In genomic region chrX:119236599-119237525, GRCh38 we compare ENCODE assay signal across 8 cellular contexts. TPM values are rescaled to one million over a fixed set of nuclear protein-coding genes. Genes with fewer than 3 reads are reported as not detected.
DNase-seq lines count a peak whose midpoint lies in the region; ATAC-seq and TF ChIP-seq lines count a peak whose summit lies in the region.

No MANE protein-coding gene starts in this region.

- H3K9me3 ChIP-seq in HUES48 (ENCODE audit: control insufficient read depth, insufficient read depth, low read length) (no peaks in the 10 kb centered on the region), WERI-Rb-1 (ENCODE audit: severe bottlenecking) (no peaks in the 10 kb centered on the region)

- H3K27ac ChIP-seq in HUES48 (ENCODE audit: low read depth, low read length), result peak overlapping the region; percentile 50
- H3K27ac ChIP-seq in WERI-Rb-1, result peak overlapping the region; percentile 88

- peaks cover 26% of the 10 kb centered on the region for H3K4me1 ChIP-seq in HUES48 (ENCODE audit: control insufficient read depth, insufficient read depth, low read length)

- H3K27me3 ChIP-seq in HUES48 (ENCODE audit: control insufficient read depth, insufficient read depth, low read length), result no peaks in the 10 kb centered on the region
- H3K27me3 ChIP-seq in WERI-Rb-1 (ENCODE audit: insufficient read depth, low read depth, severe bottlenecking), result peaks cover 3% of the 10 kb centered on the region

- DNase-seq in CD14-positive monocyte (ENCODE audit: low spot score) (peak; percentile 42), WERI-Rb-1 (peak; percentile 33), left kidney (ENCODE audit: low read depth, low spot score) (peak; percentile 70)
- peak; percentile 9 to 13 for DNase-seq in central memory CD8-positive, alpha-beta T cell (ENCODE audit: low spot score in 2 of 2)
- DNase-seq in stimulated activated CD4-positive, alpha-beta T cell treated with anti-CD3 and anti-CD28 coated beads, Interleukin-2, amount 100 ng/mL, for 4 hours (ENCODE audit: low read depth), result peak; percentile 2

- intact Hi-C loops in CD14-positive monocyte (cut with micrococcal nuclease), result no loop called here

- peak overlapping the region; percentile 77 for H3K9ac ChIP-seq in HUES48 (ENCODE audit: low read depth, low read length)

- H3K9me3 Mint-ChIP-seq in CD14-positive monocyte, result peaks cover 0 to 8% (median 4%) of the 10 kb centered on the region in 7 donors
- H3K9me3 Mint-ChIP-seq in central memory CD8-positive, alpha-beta T cell, result no peaks in the 10 kb centered on the region

- TF ChIP-seq CTCF in CD14-positive monocyte (IDR thresholded peaks at IDR 0.05), result no peak
- no peak for TF ChIP-seq CTCF in WERI-Rb-1 (IDR thresholded peaks at IDR 0.05; ENCODE audit: low read depth, low read length)

- H3K4me3 ChIP-seq in HUES48 (ENCODE audit: low read depth, low read length) (peak overlapping the region; percentile 81), WERI-Rb-1 (ENCODE audit: low read depth, low read length) (peak overlapping the region; percentile 62)

- H3K27ac Mint-ChIP-seq in CD14-positive monocyte, result peak overlapping the region; percentile 32 to 88 (median 76)
- peak overlapping the region; percentile 39 for H3K27ac Mint-ChIP-seq in central memory CD8-positive, alpha-beta T cell (ENCODE audit: low read depth)

- peak overlapping the region; percentile 83 to 94 for H3K4me3 Mint-ChIP-seq in CD14-positive monocyte
- H3K4me3 Mint-ChIP-seq in central memory CD8-positive, alpha-beta T cell, result peak overlapping the region; percentile 79

- peaks cover 21% of the 10 kb centered on the region for H3K36me3 ChIP-seq in HUES48 (ENCODE audit: control insufficient read depth, insufficient read depth, low read length)
- H3K36me3 ChIP-seq in WERI-Rb-1, result peaks cover 13% of the 10 kb centered on the region

- ATAC-seq in GM21423 (IDR thresholded peaks at IDR 0.05; ENCODE audit: unreplicated experiment), result peak; percentile 23
- ATAC-seq in central memory CD8-positive, alpha-beta T cell (replicated peaks; ENCODE audit: extremely low read depth, poor library complexity, severe bottlenecking), result peak; percentile 21
- no peak for ATAC-seq in HG03097 (IDR thresholded peaks at IDR 0.05; ENCODE audit: low FRiP score, unreplicated experiment)

- H3K27me3 Mint-ChIP-seq in CD14-positive monocyte (ENCODE audit: low read depth in 3 of 3), result peaks cover 9 to 17% (median 12%) of the 10 kb centered on the region in 3 donors
- H3K27me3 Mint-ChIP-seq in central memory CD8-positive, alpha-beta T cell, result no peaks in the 10 kb centered on the region

- peaks cover 21% of the 10 kb centered on the region for H3K4me1 Mint-ChIP-seq in CD14-positive monocyte
- H3K4me1 Mint-ChIP-seq in central memory CD8-positive, alpha-beta T cell, result peaks cover 20% of the 10 kb centered on the region

- H3K36me3 Mint-ChIP-seq in CD14-positive monocyte, result peaks cover 2 to 3% of the 10 kb centered on the region in 2 donors
- peaks cover 9% of the 10 kb centered on the region for H3K36me3 Mint-ChIP-seq in central memory CD8-positive, alpha-beta T cell (ENCODE audit: insufficient read depth)

RNA-seq across cellular contexts. Expression of gene PGRMC1, which starts 0.8 kb away (rescaled TPM):
- 10 to 100 TPM; 39.4 to 43.6 TPM for polyA plus RNA-seq in CD14-positive monocyte

Comparison
In these comparisons a context has a peak if more than half of its experiments do, and no peak if none do; other contexts are left out.
1. DNase-seq: peak in every context shown above with its lines; median percentile 70 in left kidney; 42 in CD14-positive monocyte; 33 in WERI-Rb-1; 11 in central memory CD8-positive, alpha-beta T cell; 2 in stimulated activated CD4-positive, alpha-beta T cell treated with anti-CD3 and anti-CD28 coated beads, Interleukin-2, amount 100 ng/mL, for 4 hours.